In the genomic region with DNA sequence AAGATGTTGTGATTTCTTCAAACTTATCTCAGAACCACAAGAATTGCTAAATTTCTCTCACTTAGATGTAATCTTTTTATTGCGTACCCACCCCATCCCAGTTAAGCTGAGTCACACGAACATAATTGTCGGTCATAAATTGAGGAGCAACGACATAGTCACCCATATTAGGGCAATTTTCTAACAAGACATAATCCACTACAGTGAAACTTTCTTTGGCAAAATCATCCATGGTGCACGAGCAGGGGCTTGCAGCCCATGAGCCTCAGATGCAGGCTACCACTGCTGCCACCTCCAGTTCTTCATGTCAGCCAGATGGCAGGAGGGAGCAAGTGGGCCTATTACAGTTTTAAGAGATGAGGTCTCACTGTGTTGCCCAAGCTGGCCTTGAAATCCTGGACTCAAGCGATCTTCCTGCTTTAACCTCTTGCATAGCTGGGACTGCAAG, we compare ENCODE assay signal across 13 cellular contexts.
DNase-seq lines count a peak whose midpoint lies in the region; ATAC-seq and TF ChIP-seq lines count a peak whose summit lies in the region.
"Had no signal": no experiment of that assay in that cellular context is flagged by ENCODE, and none has a peak within 500 bp of the region (broad histone marks: within the 10 kb centered on the region; RNA-seq: fewer than 3 reads in every experiment).

No MANE protein-coding gene starts in this region.

- no peaks in the 10 kb centered on the region for H3K27me3 Mint-ChIP-seq in MCF 10A (ENCODE audit: insufficient read depth, unreplicated experiment)
- H3K27me3 Mint-ChIP-seq in natural killer cell treated with Interleukin-12 subunit alpha and Interleukin-12 subunit beta and Interleukin-15 and Interleukin-18, amount 100 ng/mL, for 72 hours = no peaks in the 10 kb centered on the region

- dilution Hi-C loops in mammary epithelial cell (cut with HindIII; ENCODE audit: low sequenced_read_pairs) = no loop called here

- CTCF ChIA-PET in MCF 10A (lab: Yijun Ruan, JAX) = interaction anchor here (0.8 to 1.1 kb wide), 2 partner anchors 20 to 66 kb away, joined by 3 read pairs; no protein-coding TSS in a partner anchor
- CTCF ChIA-PET in mammary epithelial cell (lab: Charles Lee; ENCODE audit: low non-redundant PET) = no interaction called here
- CTCF ChIA-PET in Panc1 (lab: Charles Lee) = no interaction called here

- DNase-seq in MCF 10A (ENCODE audit: unreplicated experiment) = peak; percentile 33
- DNase-seq in mammary epithelial cell = no peak
- no peak for DNase-seq in Panc1 (ENCODE audit: low read depth, low spot score)
- peak; percentile 92 for DNase-seq in fibroblast of villous mesenchyme (ENCODE audit: low read depth)
- DNase-seq in natural killer cell treated with Interleukin-12 subunit alpha and Interleukin-12 subunit beta and Interleukin-15 and Interleukin-18, amount 100 ng/mL, for 72 hours (ENCODE audit: low spot score) = no peak
- no peak for DNase-seq in AG08396 (ENCODE audit: low spot score)
- no peak for DNase-seq in posterior cingulate gyrus
- DNase-seq: activated CD4-positive, CD25-positive, alpha-beta regulatory T cell; activated effector memory CD4-positive, alpha-beta T cell treated with anti-CD3 and anti-CD28 coated beads, Interleukin-2, amount 50 U/mL, for 16 hours; AML-193; MM.1S; nucleus accumbens had no signal

- H3K27me3 ChIP-seq in mammary epithelial cell (ENCODE audit: insufficient read depth, low read length) = no peaks in the 10 kb centered on the region
- H3K27me3 ChIP-seq in Panc1 (ENCODE audit: control insufficient read depth, insufficient read depth, low read length) = no peaks in the 10 kb centered on the region
- no peaks in the 10 kb centered on the region for H3K27me3 ChIP-seq in gastroesophageal sphincter

- no TSS peak for BruUV-seq in MCF 10A (replicated peaks; lab: Mats Ljungman, UMichigan)
- no TSS peak for BruUV-seq in mammary epithelial cell (replicated peaks; lab: Mats Ljungman, UMichigan)
- BruUV-seq in Panc1 (replicated peaks; lab: Mats Ljungman, UMichigan) = TSS peak; percentile 21

- 90% methylated on average over 6 of the region's 6 CpGs for WGBS in mammary epithelial cell (ENCODE audit: low coverage, missing lambda C conversion rate)
- 75 to 92% methylated on average over 2 to 5 of the region's 6 CpGs for WGBS in gastroesophageal sphincter (ENCODE audit: low coverage in 1 of 2), 2 donors

- H3K4me3 Mint-ChIP-seq in MCF 10A (ENCODE audit: unreplicated experiment) = no peak overlapping the region
- no peak overlapping the region for H3K4me3 Mint-ChIP-seq in natural killer cell treated with Interleukin-12 subunit alpha and Interleukin-12 subunit beta and Interleukin-15 and Interleukin-18, amount 100 ng/mL, for 72 hours

- H3K9me3 Mint-ChIP-seq in MCF 10A (ENCODE audit: unreplicated experiment) = no peaks in the 10 kb centered on the region
- no peaks in the 10 kb centered on the region for H3K9me3 Mint-ChIP-seq in natural killer cell treated with Interleukin-12 subunit alpha and Interleukin-12 subunit beta and Interleukin-15 and Interleukin-18, amount 100 ng/mL, for 72 hours

- no peak overlapping the region for H3K27ac ChIP-seq in mammary epithelial cell (ENCODE audit: insufficient read depth, low read depth, low read length)
- no peak overlapping the region for H3K27ac ChIP-seq in Panc1 (ENCODE audit: low read length)
- H3K27ac ChIP-seq in gastroesophageal sphincter = no peak overlapping the region

- no peaks in the 10 kb centered on the region for H3K4me1 ChIP-seq in mammary epithelial cell (ENCODE audit: insufficient read depth, low read length)
- H3K4me1 ChIP-seq in Panc1 (ENCODE audit: control insufficient read depth, insufficient read depth, low read length) = no peaks in the 10 kb centered on the region
- H3K4me1 ChIP-seq in gastroesophageal sphincter = no peaks in the 10 kb centered on the region

- no peak overlapping the region for H3K27ac Mint-ChIP-seq in MCF 10A (ENCODE audit: low read depth, unreplicated experiment)
- no peak overlapping the region for H3K27ac Mint-ChIP-seq in natural killer cell treated with Interleukin-12 subunit alpha and Interleukin-12 subunit beta and Interleukin-15 and Interleukin-18, amount 100 ng/mL, for 72 hours

- H4K20me1 ChIP-seq in mammary epithelial cell (ENCODE audit: insufficient read depth, low read length) = no peaks in the 10 kb centered on the region

- in situ Hi-C loops in mammary epithelial cell (cut with MboI; ENCODE audit: low sequenced_read_pairs in 2 of 2) = no loop called here
- in situ Hi-C loops in Panc1 (cut with HindIII; ENCODE audit: low pct_unique_long_range_greater_than_20kb, low sequenced_read_pairs) = no loop called here

- no peak for TF ChIP-seq EP300 in gastroesophageal sphincter (IDR thresholded peaks at IDR 0.05)

- TF ChIP-seq CTCF in MCF 10A (IDR thresholded peaks at IDR 0.05; ENCODE audit: unreplicated experiment) (no peak), mammary epithelial cell (conservative IDR thresholded peaks at IDR 0.05 in 1 of 2, IDR thresholded peaks at IDR 0.05 in 1 of 2; ENCODE audit: extremely low read depth in 1 of 2, insufficient read depth in 1 of 2, low read depth in 1 of 2, low read length in 2 of 2) (no peak), Panc1 (IDR thresholded peaks at IDR 0.05) (no peak), fibroblast of villous mesenchyme (IDR thresholded peaks at IDR 0.05; ENCODE audit: insufficient read depth, low read depth, low read length) (peak; percentile 27), gastroesophageal sphincter (IDR thresholded peaks at IDR 0.05) (no peak)

- H3K4me2 ChIP-seq in mammary epithelial cell (ENCODE audit: insufficient read depth, low read depth, low read length) = no peak overlapping the region

- no peak overlapping the region for H2AFZ ChIP-seq in mammary epithelial cell (ENCODE audit: low read depth, low read length)

- H3K9me3 ChIP-seq in mammary epithelial cell (replicated peaks; ENCODE audit: insufficient read depth, low read length) (no peaks in the 10 kb centered on the region), Panc1 (ENCODE audit: control insufficient read depth, insufficient read depth, low read depth, low read length) (no peaks in the 10 kb centered on the region), gastroesophageal sphincter (no peaks in the 10 kb centered on the region)

- no peaks in the 10 kb centered on the region for H3K4me1 Mint-ChIP-seq in MCF 10A (ENCODE audit: insufficient read depth, unreplicated experiment)
- peaks cover 4 to 11% of the 10 kb centered on the region in 2 donors for H3K4me1 Mint-ChIP-seq in natural killer cell treated with Interleukin-12 subunit alpha and Interleukin-12 subunit beta and Interleukin-15 and Interleukin-18, amount 100 ng/mL, for 72 hours (ENCODE audit: low read depth in 2 of 2)

- POLR2A ChIA-PET in MCF 10A (lab: Yijun Ruan, JAX) (interaction anchor here (0.8 to 2.6 kb wide), 4 partner anchors 9 to 140 kb away, joined by 3 to 6 read pairs (median 4); no protein-coding TSS in a partner anchor), Panc1 (lab: Charles Lee) (no interaction called here)

- H3K4me3 ChIP-seq in mammary epithelial cell (replicated peaks in 1 of 3; ENCODE audit: insufficient read depth in 1 of 3, low read depth in 2 of 3, low read length in 3 of 3) (no peak overlapping the region), Panc1 (ENCODE audit: low read depth in 2 of 2, low read length in 2 of 2) (no peak overlapping the region), fibroblast of villous mesenchyme (ENCODE audit: low read depth, low read length) (no peak overlapping the region), gastroesophageal sphincter (no peak overlapping the region)

- intact Hi-C loops in MCF 10A (cut with micrococcal nuclease) (no loop called here), mammary epithelial cell (cut with micrococcal nuclease) (no loop called here), Panc1 (cut with micrococcal nuclease; ENCODE audit: unreplicated experiment) (no loop called here), posterior cingulate gyrus (cut with DNase I) (no loop called here)

- ATAC-seq in Panc1 (no peak), gastroesophageal sphincter (no peak)
- ATAC-seq in natural killer cell treated with Interleukin-12 subunit alpha and Interleukin-12 subunit beta and Interleukin-15 and Interleukin-18, amount 100 ng/mL, for 72 hours = no peak

- TF ChIP-seq POLR2A in gastroesophageal sphincter (IDR thresholded peaks at IDR 0.05) = no peak

- peaks cover 50% of the 10 kb centered on the region for H3K36me3 Mint-ChIP-seq in MCF 10A (ENCODE audit: insufficient read depth, unreplicated experiment)
- peaks cover 4% of the 10 kb centered on the region for H3K36me3 Mint-ChIP-seq in natural killer cell treated with Interleukin-12 subunit alpha and Interleukin-12 subunit beta and Interleukin-15 and Interleukin-18, amount 100 ng/mL, for 72 hours

- H3K79me2 ChIP-seq in mammary epithelial cell (ENCODE audit: insufficient read depth, low read length) = no peaks in the 10 kb centered on the region

- no peak overlapping the region for H3K9ac ChIP-seq in mammary epithelial cell (ENCODE audit: insufficient read depth, low read length)

- peaks cover 10% of the 10 kb centered on the region for H3K36me3 ChIP-seq in mammary epithelial cell (ENCODE audit: insufficient read depth, low read length)
- H3K36me3 ChIP-seq in Panc1 (ENCODE audit: control insufficient read depth, insufficient read depth, low read length) = peaks cover 13% of the 10 kb centered on the region
- peaks cover 0 to 70% of the 10 kb centered on the region in 2 donors for H3K36me3 ChIP-seq in gastroesophageal sphincter

Comparison
In these comparisons a context has a peak if more than half of its experiments do, and no peak if none do; other contexts are left out.
1. DNase-seq: peak in MCF 10A (single experiment) and fibroblast of villous mesenchyme (single experiment); none in mammary epithelial cell (single experiment), Panc1 (single experiment), natural killer cell treated with Interleukin-12 subunit alpha and Interleukin-12 subunit beta and Interleukin-15 and Interleukin-18, amount 100 ng/mL, for 72 hours (single experiment), AG08396 (single experiment) and posterior cingulate gyrus (0 of 10).